In genomic region chr11:47987310-47987709, GRCh38 we compare ENCODE assay signal across 9 cellular contexts. TPM values are rescaled to one million over a fixed set of nuclear protein-coding genes. Genes with fewer than 3 reads are reported as not detected.
DNase-seq lines count a peak whose midpoint lies in the region; ATAC-seq and TF ChIP-seq lines count a peak whose summit lies in the region.
"Had no signal": no experiment of that assay in that cellular context is flagged by ENCODE, and none has a peak within 500 bp of the region (broad histone marks: within the 10 kb centered on the region; RNA-seq: fewer than 3 reads in every experiment).

No MANE protein-coding gene starts in this region.

- H3K9me3 Mint-ChIP-seq in activated naive CD8-positive, alpha-beta T cell (ENCODE audit: low read depth) = no peaks in the 10 kb centered on the region
- H3K9me3 Mint-ChIP-seq in activated naive CD8-positive, alpha-beta T cell treated with anti-CD3 and anti-CD28 coated beads for 36 hours = no peaks in the 10 kb centered on the region
- H3K9me3 Mint-ChIP-seq: nephron had no signal

- no peak overlapping the region for H3K4me3 Mint-ChIP-seq in activated naive CD8-positive, alpha-beta T cell
- no peak overlapping the region for H3K4me3 Mint-ChIP-seq in activated naive CD8-positive, alpha-beta T cell treated with anti-CD3 and anti-CD28 coated beads for 36 hours

- H3K27me3 ChIP-seq in OCI-LY3 (ENCODE audit: low read depth, low read length) = no peaks in the 10 kb centered on the region
- H3K27me3 ChIP-seq in right cardiac atrium (ENCODE audit: control insufficient read depth, insufficient read depth) = no peaks in the 10 kb centered on the region
- no peaks in the 10 kb centered on the region for H3K27me3 ChIP-seq in tibial nerve
- no peaks in the 10 kb centered on the region for H3K27me3 ChIP-seq in tibial artery

- H3K4me2 ChIP-seq in OCI-LY3 (ENCODE audit: low read length) = peak overlapping the region; percentile 93

- peak overlapping the region; percentile 58 for H3K27ac Mint-ChIP-seq in activated naive CD8-positive, alpha-beta T cell
- no peak overlapping the region for H3K27ac Mint-ChIP-seq in activated naive CD8-positive, alpha-beta T cell treated with anti-CD3 and anti-CD28 coated beads for 36 hours

- H3K27me3 Mint-ChIP-seq in activated naive CD8-positive, alpha-beta T cell = no peaks in the 10 kb centered on the region
- no peaks in the 10 kb centered on the region for H3K27me3 Mint-ChIP-seq in activated naive CD8-positive, alpha-beta T cell treated with anti-CD3 and anti-CD28 coated beads for 36 hours

- peak; percentile 10 to 29 for ATAC-seq in right cardiac atrium

- H3K4me3 ChIP-seq in OCI-LY3 (ENCODE audit: low read length) (peak overlapping the region; percentile 68), right cardiac atrium (ENCODE audit: low read length) (peak overlapping the region; percentile 16), tibial nerve (no peak overlapping the region), tibial artery (no peak overlapping the region)

- TF ChIP-seq POLR2A in tibial nerve (IDR thresholded peaks at IDR 0.05) = no peak

- no peak for DNase-seq in activated naive CD8-positive, alpha-beta T cell treated with anti-CD3 and anti-CD28 coated beads for 36 hours
- no peak for DNase-seq in right cardiac atrium
- DNase-seq in tibial nerve (ENCODE audit: low spot score in 2 of 2) = no peak
- no peak for DNase-seq in GM13976 (ENCODE audit: low spot score)
- no peak for DNase-seq in amygdala (lab: John Stamatoyannopoulos, UW)
- no peak for DNase-seq in tibial artery

- in situ Hi-C loops in GM13976 (cut with MboI; ENCODE audit: low sequenced_read_pairs, unreplicated experiment) = no loop called here

- H3K79me2 ChIP-seq in OCI-LY3 (ENCODE audit: low read length) = peaks cover 100% of the 10 kb centered on the region

- H3K4me1 Mint-ChIP-seq in activated naive CD8-positive, alpha-beta T cell (ENCODE audit: low read depth) = peaks cover 60% of the 10 kb centered on the region
- peaks cover 57% of the 10 kb centered on the region for H3K4me1 Mint-ChIP-seq in activated naive CD8-positive, alpha-beta T cell treated with anti-CD3 and anti-CD28 coated beads for 36 hours

- peaks cover 21% of the 10 kb centered on the region for H3K36me3 ChIP-seq in OCI-LY3 (replicated peaks; ENCODE audit: low read depth, low read length)
- H3K36me3 ChIP-seq in tibial nerve = no peaks in the 10 kb centered on the region
- no peaks in the 10 kb centered on the region for H3K36me3 ChIP-seq in tibial artery

- H3K9me3 ChIP-seq in OCI-LY3 (ENCODE audit: insufficient read depth, low read length) (no peaks in the 10 kb centered on the region), right cardiac atrium (ENCODE audit: control insufficient read depth, low read length) (no peaks in the 10 kb centered on the region), tibial nerve (no peaks in the 10 kb centered on the region), tibial artery (no peaks in the 10 kb centered on the region)

- peak overlapping the region; percentile 65; the same call in 1 of the 2 replicates for H3K9ac ChIP-seq in OCI-LY3 (ENCODE audit: low read length)

- H3K36me3 Mint-ChIP-seq in activated naive CD8-positive, alpha-beta T cell = no peaks in the 10 kb centered on the region
- peaks cover 9% of the 10 kb centered on the region for H3K36me3 Mint-ChIP-seq in activated naive CD8-positive, alpha-beta T cell treated with anti-CD3 and anti-CD28 coated beads for 36 hours

- H3K4me1 ChIP-seq in OCI-LY3 (ENCODE audit: low read length) = peaks cover 81% of the 10 kb centered on the region
- no peaks in the 10 kb centered on the region for H3K4me1 ChIP-seq in right cardiac atrium (ENCODE audit: control insufficient read depth, insufficient read depth, low read length)
- peaks cover 0 to 78% (median 37%) of the 10 kb centered on the region in 4 donors for H3K4me1 ChIP-seq in tibial nerve
- peaks cover 0 to 10% (median 3%) of the 10 kb centered on the region in 4 donors for H3K4me1 ChIP-seq in tibial artery

- peaks cover 43% of the 10 kb centered on the region for H4K20me1 ChIP-seq in OCI-LY3 (ENCODE audit: insufficient read depth, low read length)

- TF ChIP-seq CTCF in OCI-LY3 (IDR thresholded peaks at IDR 0.05; ENCODE audit: low read depth, low read length) (no peak), tibial nerve (IDR thresholded peaks at IDR 0.05) (no peak), GM13976 (IDR thresholded peaks at IDR 0.05; ENCODE audit: borderline replicate concordance, control extremely low read depth, extremely low read depth, insufficient read depth, missing control alignments) (no peak), tibial artery (IDR thresholded peaks at IDR 0.05) (no peak)

- no peak overlapping the region for H2AFZ ChIP-seq in OCI-LY3 (ENCODE audit: low read depth, low read length)

- no peak for TF ChIP-seq EP300 in tibial nerve (IDR thresholded peaks at IDR 0.05)

- 67% methylated on average over 2 of the region's 2 CpGs for WGBS in right cardiac atrium
- WGBS in tibial nerve, 2 donors = 69 to 70% methylated on average over 2 of the region's 2 CpGs

- intact Hi-C loops in right cardiac atrium (cut with DNase I) (no loop called here), tibial artery (cut with DNase I; ENCODE audit: low total_unique reads) (loop anchor here (5.0 kb wide), 1 partner anchor 75 kb away; no protein-coding TSS in a partner anchor)

- H3K27ac ChIP-seq in OCI-LY3 (ENCODE audit: low read length) (peak overlapping the region; percentile 90), right cardiac atrium (ENCODE audit: low read length) (peak overlapping the region; percentile 86), tibial nerve (peak overlapping the region; percentile 37 to 90 (median 75)), tibial artery (no peak overlapping the region)

RNA-seq across cellular contexts. Expression of gene PTPRJ, which starts 7.0 kb away (rescaled TPM):
- 10 to 100 TPM; 11.8 to 13.1 TPM for total RNA-seq in activated naive CD8-positive, alpha-beta T cell treated with anti-CD3 and anti-CD28 coated beads for 36 hours
- 1 to 10 TPM; 6.0 to 8.7 (median 7.0) TPM for total RNA-seq in right cardiac atrium
- polyA plus RNA-seq in right cardiac atrium = 1.8 TPM
- 10 to 100 TPM; 20.5 to 24.3 (median 22.3) TPM for total RNA-seq in tibial nerve

Comparison
In these comparisons a context has a peak if more than half of its experiments do, and no peak if none do; other contexts are left out.
1. H3K27ac ChIP-seq: peak in OCI-LY3 (single experiment), right cardiac atrium (single experiment) and tibial nerve (4 of 4); none in tibial artery (0 of 2).
2. H3K4me3 ChIP-seq: peak in OCI-LY3 (single experiment) and right cardiac atrium (single experiment); none in tibial nerve (0 of 4) and tibial artery (0 of 2).